Comparison of ENCODE assay signal across 1 cellular context in genomic region chr20:4936851-4937412, GRCh38.
TF ChIP-seq lines count a peak whose summit lies in the region.

No MANE protein-coding gene starts in this region.

TF ChIP-seq in A549, 52 proteins besides CTCF, POLR2A, EP300 and RAD21 (continued from another document):
- TF ChIP-seq CBX2 (IDR thresholded peaks at IDR 0.05; ENCODE audit: borderline replicate concordance, low read depth), result no peak
- no peak for TF ChIP-seq HOXB13 (CRISPR knock-in tag; IDR thresholded peaks at IDR 0.05; ENCODE audit: low read depth)
- no peak for TF ChIP-seq ZC3H11A (IDR thresholded peaks at IDR 0.05)
